In genomic region chr17:61459434-61459809, GRCh38 we compare ENCODE assay signal across 17 cellular contexts. TPM values are rescaled to one million over a fixed set of nuclear protein-coding genes. Genes with fewer than 3 reads are reported as not detected.
DNase-seq lines count a peak whose midpoint lies in the region; ATAC-seq and TF ChIP-seq lines count a peak whose summit lies in the region.
"Had no signal": no experiment of that assay in that cellular context is flagged by ENCODE, and none has a peak within 500 bp of the region (broad histone marks: within the 10 kb centered on the region; RNA-seq: fewer than 3 reads in every experiment).

No MANE protein-coding gene starts in this region.

- H3K79me2 ChIP-seq in Loucy (ENCODE audit: insufficient read depth, low read length) (no peaks in the 10 kb centered on the region), fibroblast of lung (ENCODE audit: control insufficient read depth, insufficient read depth, low read length) (peaks cover 100% of the 10 kb centered on the region)

- TF ChIP-seq CTCF in Loucy (conservative IDR thresholded peaks at IDR 0.05; ENCODE audit: low read length) = no peak
- no peak for TF ChIP-seq CTCF in fibroblast of lung (conservative IDR thresholded peaks at IDR 0.05 in 1 of 2, IDR thresholded peaks at IDR 0.05 in 1 of 2; ENCODE audit: low read depth in 1 of 2, low read length in 2 of 2)
- TF ChIP-seq CTCF in neural crest cell (conservative IDR thresholded peaks at IDR 0.05) = no peak
- TF ChIP-seq CTCF in upper lobe of right lung (IDR thresholded peaks at IDR 0.05) = no peak

- peaks cover 34% of the 10 kb centered on the region for H3K4me1 Mint-ChIP-seq in neural crest cell

- H3K36me3 Mint-ChIP-seq in neural crest cell (ENCODE audit: low read depth) = peaks cover 3% of the 10 kb centered on the region
- H3K36me3 Mint-ChIP-seq: CD8-positive, alpha-beta T cell had no signal

- H3K9me3 Mint-ChIP-seq in neural crest cell = no peaks in the 10 kb centered on the region
- H3K9me3 Mint-ChIP-seq: CD8-positive, alpha-beta T cell had no signal

- H3K9me2 ChIP-seq in Loucy (replicated peaks; ENCODE audit: low read depth, low read length) = no peaks in the 10 kb centered on the region

- H3K27me3 Mint-ChIP-seq in neural crest cell (ENCODE audit: low read depth) = peaks cover 93% of the 10 kb centered on the region

- H3K9ac ChIP-seq in Loucy (ENCODE audit: low read depth, low read length, poor library complexity, severe bottlenecking) (no peak overlapping the region), fibroblast of lung (ENCODE audit: insufficient read depth, low read length) (no peak overlapping the region)

- H3K4me2 ChIP-seq in Loucy (ENCODE audit: low read depth, low read length, poor library complexity, severe bottlenecking) (peak overlapping the region; percentile 2), fibroblast of lung (ENCODE audit: extremely low read depth, insufficient read depth, low read length) (peak overlapping the region; percentile 96)
- H3K4me2 ChIP-seq: A549 had no signal

- no peak overlapping the region for H2AFZ ChIP-seq in Loucy (ENCODE audit: low read length)
- H2AFZ ChIP-seq in fibroblast of lung (ENCODE audit: low read length) = no peak overlapping the region

- H3K9me3 ChIP-seq in Loucy (ENCODE audit: insufficient read depth, low read depth, low read length) (no peaks in the 10 kb centered on the region), fibroblast of lung (ENCODE audit: control insufficient read depth, insufficient read depth, low read depth, low read length) (no peaks in the 10 kb centered on the region), upper lobe of right lung (no peaks in the 10 kb centered on the region)
- H3K9me3 ChIP-seq: BE2C had no signal

- no peaks in the 10 kb centered on the region for H4K20me1 ChIP-seq in Loucy (ENCODE audit: insufficient read depth, low read length, poor library complexity, severe bottlenecking)
- no peaks in the 10 kb centered on the region for H4K20me1 ChIP-seq in fibroblast of lung (ENCODE audit: control insufficient read depth, extremely low read depth, insufficient read depth, low read length)

- H3K4me1 ChIP-seq in Loucy (ENCODE audit: insufficient read depth, low read length, poor library complexity, severe bottlenecking) (peaks cover 17% of the 10 kb centered on the region), fibroblast of lung (ENCODE audit: control insufficient read depth, extremely low read depth, insufficient read depth, low read length) (peaks cover 44% of the 10 kb centered on the region), upper lobe of right lung (peaks cover 28% of the 10 kb centered on the region)
- H3K4me1 ChIP-seq: A549, BE2C had no signal

- H3K27ac Mint-ChIP-seq in neural crest cell (ENCODE audit: unreplicated experiment) = no peak overlapping the region
- H3K27ac Mint-ChIP-seq: CD8-positive, alpha-beta T cell; HFFc6 had no signal

- H3K27me3 ChIP-seq in Loucy (ENCODE audit: insufficient read depth, low read length, poor library complexity, severe bottlenecking) = no peaks in the 10 kb centered on the region
- no peaks in the 10 kb centered on the region for H3K27me3 ChIP-seq in fibroblast of lung (ENCODE audit: control insufficient read depth, insufficient read depth, low read length)
- H3K27me3 ChIP-seq in upper lobe of right lung = peaks cover 75% of the 10 kb centered on the region
- H3K27me3 ChIP-seq: BE2C had no signal

- no peak for ATAC-seq in upper lobe of right lung
- ATAC-seq in HG02642 (IDR thresholded peaks at IDR 0.05; ENCODE audit: poor library complexity, unreplicated experiment) = no peak
- no peak for ATAC-seq in GM19397 (IDR thresholded peaks at IDR 0.05; ENCODE audit: unreplicated experiment)
- ATAC-seq: A549; CD8-positive, alpha-beta T cell had no signal

- intact Hi-C loops in upper lobe of right lung (cut with DNase I) = no loop called here

- H3K4me3 ChIP-seq in Loucy (ENCODE audit: low read length, poor library complexity, severe bottlenecking) (no peak overlapping the region), fibroblast of lung (replicated peaks in 1 of 4; ENCODE audit: control extremely low read depth in 1 of 4, insufficient read depth in 1 of 4, low read depth in 3 of 4, low read length in 4 of 4) (peak overlapping the region in 1 of 4 experiments; percentile 91), upper lobe of right lung (no peak overlapping the region)
- H3K4me3 ChIP-seq: A549 had no signal

- DNase-seq in fibroblast of lung (ENCODE audit: low read depth in 2 of 2) (no peak), neural crest cell (ENCODE audit: low read depth, low spot score) (no peak), upper lobe of right lung (no peak)
- DNase-seq: BE2C, COR-L47, DND-41, GDM1, HCEC 1CT, HFFc6 had no signal

- H3K27ac ChIP-seq in fibroblast of lung (ENCODE audit: insufficient read depth, low read length) (peak overlapping the region; percentile 93), upper lobe of right lung (peak overlapping the region; percentile 36)
- H3K27ac ChIP-seq: A549, C4-2B, HL-60 had no signal

- peak overlapping the region; percentile 25 for H3K4me3 Mint-ChIP-seq in neural crest cell
- H3K4me3 Mint-ChIP-seq: CD8-positive, alpha-beta T cell; HFFc6 had no signal

- H3F3A ChIP-seq in Loucy (ENCODE audit: low read depth) = no peaks in the 10 kb centered on the region

- H3K36me3 ChIP-seq in Loucy (ENCODE audit: insufficient read depth, low read length) = no peaks in the 10 kb centered on the region
- peaks cover 10% of the 10 kb centered on the region for H3K36me3 ChIP-seq in fibroblast of lung (ENCODE audit: control insufficient read depth, insufficient read depth, low read length)
- H3K36me3 ChIP-seq in upper lobe of right lung = no peaks in the 10 kb centered on the region
- H3K36me3 ChIP-seq: BE2C had no signal

RNA-seq across cellular contexts. Expression of gene TBX4, which starts 7.2 kb away (rescaled TPM):
- 35.2 and 44.1 TPM in 2 replicates for total RNA-seq in fibroblast of lung
- polyA plus RNA-seq in fibroblast of lung = 84.3 and 93.9 TPM in 2 replicates
- polyA plus RNA-seq in fibroblast of lung (2012) = 55.1 and 85.4 TPM in 2 replicates
- polyA minus RNA-seq in fibroblast of lung (ENCODE audit: low replicate concordance) = 133 and 151 TPM in 2 replicates
- total RNA-seq in neural crest cell = not detected in 2 replicates
- 28.6 TPM for total RNA-seq in upper lobe of right lung
- total RNA-seq: CD8-positive, alpha-beta T cell; H4 had no signal

RNA-seq across cellular contexts. Expression of gene TBX2, which starts 59.8 kb away (rescaled TPM):
- total RNA-seq in fibroblast of lung (98.1 and 148 TPM in 2 replicates), neural crest cell (16.1 and 18.7 TPM in 2 replicates), upper lobe of right lung (122 TPM)
- 40.5 and 64.9 TPM in 2 replicates for polyA plus RNA-seq in fibroblast of lung
- polyA plus RNA-seq in fibroblast of lung (2012) = 86.7 and 151 TPM in 2 replicates
- 102 and 172 TPM in 2 replicates for polyA minus RNA-seq in fibroblast of lung (ENCODE audit: low replicate concordance)
- total RNA-seq: CD8-positive, alpha-beta T cell had no signal

Comparison
In these comparisons a context has a peak if more than half of its experiments do, and no peak if none do; other contexts are left out.
1. RNA of gene TBX4, which starts 7.2 kb away (total RNA-seq): 35.2 to 44.1 TPM in fibroblast of lung and 28.6 TPM in upper lobe of right lung (single experiment); not detected in neural crest cell; every median in the first group is over 10 times any median in the second.